9 cellular contexts compared by ENCODE assay signal in the genomic region with DNA sequence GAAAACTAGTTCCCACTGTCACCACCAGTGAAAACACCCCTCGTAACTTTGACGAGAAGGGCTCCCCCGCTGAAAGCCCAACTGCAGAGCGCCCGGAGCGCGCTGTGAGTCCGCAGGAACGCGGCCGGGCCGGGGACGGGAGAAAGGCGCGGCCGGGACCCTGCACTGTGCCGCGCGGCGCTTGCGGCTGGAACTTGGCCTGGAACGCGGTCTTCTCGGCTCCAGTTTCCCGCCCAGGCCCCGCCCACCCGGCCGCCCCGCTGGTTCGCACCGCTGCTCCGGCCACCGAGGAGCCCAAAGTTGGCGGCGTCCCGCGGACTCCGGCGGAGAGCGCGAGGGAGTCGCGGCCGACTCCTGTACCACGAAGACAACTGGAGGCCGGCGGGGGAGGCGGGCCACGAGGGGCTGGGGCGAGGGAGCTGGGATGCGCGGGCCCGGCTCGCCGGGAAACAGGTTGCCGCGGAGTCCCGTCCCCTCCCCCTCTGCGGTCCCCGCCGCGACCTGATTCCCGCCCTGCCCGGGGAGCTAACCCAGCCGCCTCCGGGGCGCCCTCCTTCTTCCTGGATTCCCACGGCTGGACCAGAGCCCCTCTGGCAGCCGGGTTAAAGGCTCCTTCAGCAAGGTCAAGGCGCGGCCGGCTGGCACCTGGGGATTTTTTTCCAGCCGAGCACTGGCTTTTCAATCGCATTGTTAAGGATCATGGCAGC. TPM values are rescaled to one million over a fixed set of nuclear protein-coding genes. Genes with fewer than 3 reads are reported as not detected.
DNase-seq lines count a peak whose midpoint lies in the region; ATAC-seq and TF ChIP-seq lines count a peak whose summit lies in the region.
"Had no signal": no experiment of that assay in that cellular context is flagged by ENCODE, and none has a peak within 500 bp of the region (broad histone marks: within the 10 kb centered on the region; RNA-seq: fewer than 3 reads in every experiment).

No MANE protein-coding gene starts in this region.

- peaks cover 14% of the 10 kb centered on the region for H3K4me1 Mint-ChIP-seq in stimulated activated naive CD8-positive, alpha-beta T cell treated with anti-CD3 and anti-CD28 coated beads, Interleukin-15, Interleukin-2, amounts not matched to agents 100 ng/mL and 50 ng/mL, for 24 hours (ENCODE audit: low read depth)
- peaks cover 20% of the 10 kb centered on the region for H3K4me1 Mint-ChIP-seq in glutamatergic neuron (ENCODE audit: low read depth, unreplicated experiment)
- peaks cover 10% of the 10 kb centered on the region for H3K4me1 Mint-ChIP-seq in activated CD8-positive, alpha-beta T cell treated with anti-CD3 and anti-CD28 coated beads for 36 hours (ENCODE audit: low read depth)

- TF ChIP-seq EP300 in SK-N-SH (IDR thresholded peaks at IDR 0.05; ENCODE audit: borderline replicate concordance in 1 of 2, low read depth in 1 of 2, low read length in 1 of 2) (no peak), ovary (IDR thresholded peaks at IDR 0.05) (no peak)

- peak overlapping the region; percentile 35 for H3K4me3 Mint-ChIP-seq in stimulated activated naive CD8-positive, alpha-beta T cell treated with anti-CD3 and anti-CD28 coated beads, Interleukin-15, Interleukin-2, amounts not matched to agents 100 ng/mL and 50 ng/mL, for 24 hours
- peak overlapping the region; percentile 95 for H3K4me3 Mint-ChIP-seq in glutamatergic neuron (ENCODE audit: unreplicated experiment)
- H3K4me3 Mint-ChIP-seq in activated CD8-positive, alpha-beta T cell treated with anti-CD3 and anti-CD28 coated beads for 36 hours, result no peak overlapping the region
- H3K4me3 Mint-ChIP-seq: activated naive CD4-positive, alpha-beta T cell treated with anti-CD3 and anti-CD28 coated beads, Interleukin-2, amount 50 U/mL, for 24 hours had no signal

- H3K27ac ChIP-seq in SK-N-SH (ENCODE audit: low read depth in 2 of 2, low read length in 1 of 2), result peak overlapping the region; percentile 64 to 91
- H3K27ac ChIP-seq in ovary, result peak overlapping the region; percentile 70 to 84

- POLR2A ChIA-PET in SK-N-SH (lab: Yijun Ruan, JAX), result interaction anchor here (1.1 kb wide), 1 partner anchor 36 kb away, joined by 3 read pairs; no protein-coding TSS in a partner anchor
- POLR2A ChIA-PET in activated CD8-positive, alpha-beta T cell treated with anti-CD3 and anti-CD28 coated beads for 36 hours (lab: Charles Lee), result no interaction called here

- TF ChIP-seq POLR2A in ovary (IDR thresholded peaks at IDR 0.05), result no peak

- TF ChIP-seq RAD21 in SK-N-SH (IDR thresholded peaks at IDR 0.05; ENCODE audit: low read length), result peak; percentile 1; the same call in 1 of the 2 replicates

- H3K36me3 ChIP-seq in SK-N-SH (replicated peaks in 1 of 2; ENCODE audit: control insufficient read depth in 1 of 2, insufficient read depth in 2 of 2, low read length in 1 of 2) (no peaks in the 10 kb centered on the region), ovary (no peaks in the 10 kb centered on the region)

- WGBS in SK-N-SH (ENCODE audit: low lambda C conversion rate), result 2% methylated on average over 13 of the region's 74 CpGs
- 1% methylated on average over 50 to 74 of the region's 74 CpGs for WGBS in ovary, 3 donors

- H3K4me2 ChIP-seq in SK-N-SH, result peak overlapping the region; percentile 99

- no peak overlapping the region for H3K27ac Mint-ChIP-seq in stimulated activated naive CD8-positive, alpha-beta T cell treated with anti-CD3 and anti-CD28 coated beads, Interleukin-15, Interleukin-2, amounts not matched to agents 100 ng/mL and 50 ng/mL, for 24 hours
- H3K27ac Mint-ChIP-seq in glutamatergic neuron (ENCODE audit: unreplicated experiment), result no peak overlapping the region
- H3K27ac Mint-ChIP-seq in activated CD8-positive, alpha-beta T cell treated with anti-CD3 and anti-CD28 coated beads for 36 hours, result no peak overlapping the region
- H3K27ac Mint-ChIP-seq: activated naive CD4-positive, alpha-beta T cell treated with anti-CD3 and anti-CD28 coated beads, Interleukin-2, amount 50 U/mL, for 24 hours had no signal

- peaks cover 71% of the 10 kb centered on the region for H3K27me3 Mint-ChIP-seq in stimulated activated naive CD8-positive, alpha-beta T cell treated with anti-CD3 and anti-CD28 coated beads, Interleukin-15, Interleukin-2, amounts not matched to agents 100 ng/mL and 50 ng/mL, for 24 hours
- peaks cover 18% of the 10 kb centered on the region for H3K27me3 Mint-ChIP-seq in glutamatergic neuron (ENCODE audit: unreplicated experiment)
- H3K27me3 Mint-ChIP-seq in activated CD8-positive, alpha-beta T cell treated with anti-CD3 and anti-CD28 coated beads for 36 hours, result peaks cover 63% of the 10 kb centered on the region

- H2AFZ ChIP-seq in SK-N-SH (ENCODE audit: low read depth), result peak overlapping the region; percentile 75

- intact Hi-C loops in ovary (cut with DNase I), result loop anchor here in 2 of 4 donors (5.0 to 10.0 kb wide), 3 partner anchors 193 to 265 kb away; no protein-coding TSS in a partner anchor
- intact Hi-C loops in activated CD8-positive, alpha-beta T cell treated with anti-CD3 and anti-CD28 coated beads for 36 hours (cut with micrococcal nuclease), result no loop called here

- CTCF ChIA-PET in SK-N-SH (lab: Yijun Ruan, JAX), result interaction anchor here (1.2 to 2.3 kb wide), 2 partner anchors 37 to 56 kb away, joined by 4 to 8 read pairs; no protein-coding TSS in a partner anchor
- CTCF ChIA-PET in activated CD8-positive, alpha-beta T cell treated with anti-CD3 and anti-CD28 coated beads for 36 hours (lab: Charles Lee), result no interaction called here

- H3K9ac ChIP-seq in SK-N-SH, result peak overlapping the region; percentile 86

- no peaks in the 10 kb centered on the region for H3K36me3 Mint-ChIP-seq in stimulated activated naive CD8-positive, alpha-beta T cell treated with anti-CD3 and anti-CD28 coated beads, Interleukin-15, Interleukin-2, amounts not matched to agents 100 ng/mL and 50 ng/mL, for 24 hours (ENCODE audit: low read depth)
- no peaks in the 10 kb centered on the region for H3K36me3 Mint-ChIP-seq in glutamatergic neuron (ENCODE audit: unreplicated experiment)
- peaks cover 4% of the 10 kb centered on the region for H3K36me3 Mint-ChIP-seq in activated CD8-positive, alpha-beta T cell treated with anti-CD3 and anti-CD28 coated beads for 36 hours (ENCODE audit: low read depth)
- H3K36me3 Mint-ChIP-seq: activated naive CD4-positive, alpha-beta T cell treated with anti-CD3 and anti-CD28 coated beads, Interleukin-2, amount 50 U/mL, for 24 hours had no signal

- TF ChIP-seq CTCF in SK-N-SH (IDR thresholded peaks at IDR 0.05), result no peak
- no peak for TF ChIP-seq CTCF in glutamatergic neuron (IDR thresholded peaks at IDR 0.05; ENCODE audit: partially characterized antibody, unreplicated experiment)
- TF ChIP-seq CTCF in ovary (IDR thresholded peaks at IDR 0.05), result no peak
- no peak for TF ChIP-seq CTCF in activated CD8-positive, alpha-beta T cell treated with anti-CD3 and anti-CD28 coated beads for 36 hours (IDR thresholded peaks at IDR 0.05)

- H3K4me3 ChIP-seq in SK-N-SH (ENCODE audit: low read depth in 2 of 2, low read length in 1 of 2), result peak overlapping the region; percentile 91 to 92
- peak overlapping the region; percentile 63 for H3K4me3 ChIP-seq in ovary

- H3K79me2 ChIP-seq in SK-N-SH (ENCODE audit: insufficient read depth), result peaks cover 81% of the 10 kb centered on the region

- no peaks in the 10 kb centered on the region for H3K9me3 ChIP-seq in SK-N-SH
- no peaks in the 10 kb centered on the region for H3K9me3 ChIP-seq in ovary

- no peaks in the 10 kb centered on the region for H3K9me2 ChIP-seq in SK-N-SH

- DNase-seq in stimulated activated naive CD8-positive, alpha-beta T cell treated with anti-CD3 and anti-CD28 coated beads, Interleukin-15, Interleukin-2, amounts not matched to agents 100 U/mL and 50 U/mL, for 24 hours, result no peak
- DNase-seq in SK-N-SH, result peak; percentile 89
- DNase-seq in glutamatergic neuron, result peak; percentile 78
- peak; percentile 82 to 91 (median 84) for DNase-seq in ovary
- DNase-seq in ureter (ENCODE audit: low spot score), result no peak
- DNase-seq in activated CD8-positive, alpha-beta T cell treated with anti-CD3 and anti-CD28 coated beads for 36 hours, result no peak

- H3K9me3 Mint-ChIP-seq in stimulated activated naive CD8-positive, alpha-beta T cell treated with anti-CD3 and anti-CD28 coated beads, Interleukin-15, Interleukin-2, amounts not matched to agents 100 ng/mL and 50 ng/mL, for 24 hours, result no peaks in the 10 kb centered on the region
- peaks cover 18% of the 10 kb centered on the region for H3K9me3 Mint-ChIP-seq in glutamatergic neuron (ENCODE audit: unreplicated experiment)
- no peaks in the 10 kb centered on the region for H3K9me3 Mint-ChIP-seq in activated CD8-positive, alpha-beta T cell treated with anti-CD3 and anti-CD28 coated beads for 36 hours
- H3K9me3 Mint-ChIP-seq: activated naive CD4-positive, alpha-beta T cell treated with anti-CD3 and anti-CD28 coated beads, Interleukin-2, amount 50 U/mL, for 24 hours had no signal

- H3K27me3 ChIP-seq in SK-N-SH (ENCODE audit: insufficient read depth) (no peaks in the 10 kb centered on the region), ovary (no peaks in the 10 kb centered on the region)

- H4K20me1 ChIP-seq in SK-N-SH (ENCODE audit: insufficient read depth), result no peaks in the 10 kb centered on the region; the same call in 1 of the 2 replicates

- H3F3A ChIP-seq in SK-N-SH (replicated peaks; ENCODE audit: insufficient read depth), result peaks cover 16% of the 10 kb centered on the region

- ATAC-seq in stimulated activated naive CD8-positive, alpha-beta T cell treated with anti-CD3 and anti-CD28 coated beads, Interleukin-15, Interleukin-2, amounts not matched to agents 100 U/mL and 50 U/mL, for 24 hours, result no peak
- ATAC-seq in HG03342 (IDR thresholded peaks at IDR 0.05; ENCODE audit: unreplicated experiment), result no peak
- ATAC-seq in activated CD8-positive, alpha-beta T cell treated with anti-CD3 and anti-CD28 coated beads for 36 hours, result no peak

- H3K4me1 ChIP-seq in SK-N-SH (ENCODE audit: control insufficient read depth in 1 of 2, insufficient read depth in 2 of 2, low read depth in 1 of 2, low read length in 1 of 2), result peaks cover 9 to 22% of the 10 kb centered on the region in 2 experiments; a peak in 2 of 4 replicates
- H3K4me1 ChIP-seq in ovary (ENCODE audit: insufficient read depth), result peaks cover 9% of the 10 kb centered on the region

TF ChIP-seq in SK-N-SH, 30 proteins besides CTCF, POLR2A, EP300 and RAD21 (continues in another document):
- TF ChIP-seq TAF1 (IDR thresholded peaks at IDR 0.05; ENCODE audit: borderline replicate concordance, low read depth, low read length), result 0 out of 2 replicates have a peak, but pooled peaks have one; percentile 49
- no peak for TF ChIP-seq GABPA (IDR thresholded peaks at IDR 0.05; ENCODE audit: low read depth)

RNA-seq across cellular contexts. Expression of a gene that starts 3.4 kb away (rescaled TPM):
- 6.0 and 16.7 TPM in 2 replicates for polyA plus RNA-seq in SK-N-SH (2012; rRNA removed)
- polyA plus RNA-seq in SK-N-SH (2012; cell fraction: cytosol; rRNA removed), result 6.6 and 14.2 TPM in 2 replicates
- polyA plus RNA-seq in SK-N-SH (2012; cell fraction: nucleus; rRNA removed), result 16.8 and 18.6 TPM in 2 replicates
- total RNA-seq in glutamatergic neuron (ENCODE audit: unreplicated experiment), result 50.7 TPM
- 100 to 1,000 TPM in 5 of 7 donors, 10 to 100 TPM in 2; 61.2 to 206 (median 117) TPM for total RNA-seq in ovary
- 10 to 100 TPM; 11.0 to 19.3 TPM for polyA plus RNA-seq in ovary
- total RNA-seq in ureter, result 2.4 TPM
- total RNA-seq in activated CD8-positive, alpha-beta T cell treated with anti-CD3 and anti-CD28 coated beads for 36 hours, result not detected

Comparison
In these comparisons a context has a peak if more than half of its experiments do, and no peak if none do; other contexts are left out.
1. DNase-seq: peak in SK-N-SH (single experiment), glutamatergic neuron (single experiment) and ovary (5 of 5); none in stimulated activated naive CD8-positive, alpha-beta T cell treated with anti-CD3 and anti-CD28 coated beads, Interleukin-15, Interleukin-2, amounts not matched to agents 100 U/mL and 50 U/mL, for 24 hours (single experiment), ureter (single experiment) and activated CD8-positive, alpha-beta T cell treated with anti-CD3 and anti-CD28 coated beads for 36 hours (single experiment).
2. RNA of a gene that starts 3.4 kb away (total RNA-seq): 61.2 to 206 TPM in ovary and 50.7 TPM in glutamatergic neuron (single experiment); 2.4 TPM in ureter (single experiment) and not detected in activated CD8-positive, alpha-beta T cell treated with anti-CD3 and anti-CD28 coated beads for 36 hours; every median in the first group is over 10 times any median in the second.